ENCODE assay signal across 8 cellular contexts in the genomic region with DNA sequence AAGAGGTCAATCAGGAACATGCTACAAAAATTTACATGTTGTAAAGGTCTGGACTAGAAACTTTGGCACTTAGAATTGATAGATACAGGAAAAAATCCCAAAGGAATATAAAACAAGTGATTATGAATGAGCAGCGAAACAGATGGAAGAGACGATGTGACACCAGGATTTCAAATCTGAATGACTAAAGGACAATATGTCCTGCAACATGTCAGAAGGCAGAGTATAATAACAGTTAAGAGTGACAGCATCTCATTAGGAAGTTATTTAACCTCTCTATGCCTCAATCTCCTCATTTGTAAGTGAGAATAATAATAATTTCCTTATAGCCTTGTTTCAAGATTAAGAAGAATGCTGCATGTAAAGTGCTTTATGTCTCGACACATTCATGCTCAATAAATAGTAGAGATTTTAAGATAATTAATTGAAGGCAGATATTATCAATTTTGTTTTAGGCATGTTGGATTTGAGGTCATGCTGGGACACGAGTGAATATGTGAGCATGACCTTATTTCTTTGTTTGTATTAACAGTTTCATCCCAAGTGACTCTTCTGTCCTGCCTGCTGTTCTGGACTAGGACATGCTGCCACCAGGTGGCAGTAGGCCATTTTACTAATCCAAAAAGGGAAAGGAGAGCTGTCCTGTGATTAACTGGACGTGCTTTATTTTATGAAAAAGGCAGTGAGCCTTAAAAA. TPM values are rescaled to one million over a fixed set of nuclear protein-coding genes. Genes with fewer than 3 reads are reported as not detected.
DNase-seq lines count a peak whose midpoint lies in the region; ATAC-seq and TF ChIP-seq lines count a peak whose summit lies in the region.

No MANE protein-coding gene starts in this region.

- H3K9ac ChIP-seq in Loucy (ENCODE audit: low read depth, low read length, poor library complexity, severe bottlenecking) = no peak overlapping the region
- H3K9ac ChIP-seq in SK-N-SH = no peak overlapping the region

- H3K4me2 ChIP-seq in Loucy (ENCODE audit: low read depth, low read length, poor library complexity, severe bottlenecking) = no peak overlapping the region
- H3K4me2 ChIP-seq in SK-N-SH = no peak overlapping the region

- H3K9me3 ChIP-seq in Loucy (ENCODE audit: insufficient read depth, low read depth, low read length) (no peaks in the 10 kb centered on the region), SK-N-SH (no peaks in the 10 kb centered on the region), sigmoid colon (no peaks in the 10 kb centered on the region)

- H3K4me3 ChIP-seq in Loucy (ENCODE audit: low read length, poor library complexity, severe bottlenecking) = no peak overlapping the region
- H3K4me3 ChIP-seq in SK-N-SH (ENCODE audit: low read depth in 2 of 2, low read length in 1 of 2) = no peak overlapping the region
- no peak overlapping the region for H3K4me3 ChIP-seq in sigmoid colon

- TF ChIP-seq POLR2A in sigmoid colon (IDR thresholded peaks at IDR 0.05) = no peak

- no peak overlapping the region for H3K27ac ChIP-seq in SK-N-SH (ENCODE audit: low read depth in 2 of 2, low read length in 1 of 2)
- no peak overlapping the region for H3K27ac ChIP-seq in sigmoid colon

- H2AFZ ChIP-seq in Loucy (ENCODE audit: low read length) = peak overlapping the region; percentile 25; the same call in 1 of the 2 replicates
- H2AFZ ChIP-seq in SK-N-SH (ENCODE audit: low read depth) = no peak overlapping the region

- TF ChIP-seq CTCF in Loucy (conservative IDR thresholded peaks at IDR 0.05; ENCODE audit: low read length) = peak; percentile 81
- TF ChIP-seq CTCF in SK-N-SH (IDR thresholded peaks at IDR 0.05) = peak; percentile 90
- TF ChIP-seq CTCF in sigmoid colon (IDR thresholded peaks at IDR 0.05) = peak in 3 of 4 experiments; percentile 56 to 73 (median 65)

- CTCF ChIA-PET in SK-N-SH (lab: Yijun Ruan, JAX) = interaction anchor here (0.6 to 3.4 kb wide), 20 partner anchors 8 to 1433 kb away, joined by 3 to 15 read pairs (median 4); a partner anchor contains a TSS

- 50% methylated on average over 5 of the region's 5 CpGs for whole genome bisulfite sequencing in SK-N-SH (ENCODE audit: low lambda C conversion rate)
- WGBS in sigmoid colon, 2 donors = 56 to 59% methylated on average over 5 of the region's 5 CpGs

- no peaks in the 10 kb centered on the region for H3F3A ChIP-seq in Loucy (ENCODE audit: low read depth)
- H3F3A ChIP-seq in SK-N-SH (replicated peaks; ENCODE audit: insufficient read depth) = no peaks in the 10 kb centered on the region

- POLR2A ChIA-PET in SK-N-SH (lab: Yijun Ruan, JAX) = no interaction called here

- no peaks in the 10 kb centered on the region for H3K4me1 ChIP-seq in Loucy (ENCODE audit: insufficient read depth, low read length, poor library complexity, severe bottlenecking)
- H3K4me1 ChIP-seq in SK-N-SH (ENCODE audit: control insufficient read depth in 1 of 2, insufficient read depth in 2 of 2, low read depth in 1 of 2, low read length in 1 of 2) = peaks cover 0 to 3% of the 10 kb centered on the region in 2 experiments; a peak in 1 of 4 replicates
- peaks cover 0 to 15% (median 6%) of the 10 kb centered on the region in 4 donors for H3K4me1 ChIP-seq in sigmoid colon

- peak; percentile 77 for TF ChIP-seq RAD21 in SK-N-SH (IDR thresholded peaks at IDR 0.05; ENCODE audit: low read length)

- H3K36me3 ChIP-seq in Loucy (ENCODE audit: insufficient read depth, low read length) (no peaks in the 10 kb centered on the region), SK-N-SH (replicated peaks in 1 of 2; ENCODE audit: control insufficient read depth in 1 of 2, insufficient read depth in 2 of 2, low read length in 1 of 2) (no peaks in the 10 kb centered on the region), sigmoid colon (no peaks in the 10 kb centered on the region)

- H4K20me1 ChIP-seq in Loucy (ENCODE audit: insufficient read depth, low read length, poor library complexity, severe bottlenecking) (no peaks in the 10 kb centered on the region), SK-N-SH (ENCODE audit: insufficient read depth) (no peaks in the 10 kb centered on the region)

- H3K79me2 ChIP-seq in Loucy (ENCODE audit: insufficient read depth, low read length) (no peaks in the 10 kb centered on the region), SK-N-SH (ENCODE audit: insufficient read depth) (no peaks in the 10 kb centered on the region)

- intact Hi-C loops in sigmoid colon (cut with DNase I) = loop anchor here (2.0 kb wide), 1 partner anchor 90 kb away; a partner anchor contains a TSS

- H3K9me2 ChIP-seq in Loucy (replicated peaks; ENCODE audit: low read depth, low read length) (no peaks in the 10 kb centered on the region), SK-N-SH (no peaks in the 10 kb centered on the region)

- TF ChIP-seq EP300 in SK-N-SH (IDR thresholded peaks at IDR 0.05; ENCODE audit: borderline replicate concordance in 1 of 2, low read depth in 1 of 2, low read length in 1 of 2) (no peak), sigmoid colon (IDR thresholded peaks at IDR 0.05) (no peak)

- peak; percentile 42 for ATAC-seq in GM21576 (IDR thresholded peaks at IDR 0.05; ENCODE audit: unreplicated experiment)
- no peak for ATAC-seq in HG03342 (IDR thresholded peaks at IDR 0.05; ENCODE audit: unreplicated experiment)

- DNase-seq in Daoy (ENCODE audit: low read depth) (peak; percentile 64), SK-N-SH (peak; percentile 40), anterior cingulate cortex (lab: John Stamatoyannopoulos, UW) (peak in 47 of 58 donors; percentile 1 to 78 (median 40)), hepatic stellate cell (ENCODE audit: low spot score) (peak; percentile 9), sigmoid colon (peak; percentile 70)

- H3K27me3 ChIP-seq in Loucy (ENCODE audit: insufficient read depth, low read length, poor library complexity, severe bottlenecking) (no peaks in the 10 kb centered on the region), SK-N-SH (ENCODE audit: insufficient read depth) (no peaks in the 10 kb centered on the region), sigmoid colon (no peaks in the 10 kb centered on the region)

TF ChIP-seq in SK-N-SH, 30 proteins besides CTCF, POLR2A, EP300 and RAD21:
- TF ChIP-seq MXI1 (IDR thresholded peaks at IDR 0.05; ENCODE audit: low read depth, low read length) = no peak; the same call in 1 of the 2 replicates
- no peak for TF ChIP-seq TEAD4 (IDR thresholded peaks at IDR 0.05; ENCODE audit: borderline replicate concordance, insufficient read depth)
- 0 out of 2 replicates have a peak, but pooled peaks have one; percentile 21 for TF ChIP-seq RCOR1 (IDR thresholded peaks at IDR 0.05; ENCODE audit: low read length)
- no peak for TF ChIP-seq FOXJ3 (CRISPR knock-in tag; IDR thresholded peaks at IDR 0.05)
- TF ChIP-seq SMC3 (IDR thresholded peaks at IDR 0.05; ENCODE audit: low read depth, low read length) = peak; percentile 78
- TF ChIP-seq TAF1 (IDR thresholded peaks at IDR 0.05; ENCODE audit: borderline replicate concordance, low read depth, low read length) = no peak
- TF ChIP-seq POLR2AphosphoS5 (IDR thresholded peaks at IDR 0.05; ENCODE audit: low read depth, low read length) = no peak

RNA-seq across cellular contexts. Expression of a gene that starts 50.1 kb away (rescaled TPM):
- 0.21 and 0.57 TPM in 2 replicates for total RNA-seq in Daoy (2014; rRNA removed; shearing (Covaris generic))
- polyA plus RNA-seq in SK-N-SH (2012; rRNA removed) (under 0.01 and 0.02 TPM in 2 replicates), sigmoid colon (1 to 10 TPM; 3.2 to 6.5 (median 3.6) TPM)
- polyA plus RNA-seq in SK-N-SH (2012; cell fraction: cytosol; rRNA removed) = under 0.01 and 0.01 TPM in 2 replicates
- under 0.01 and 0.01 TPM in 2 replicates for polyA plus RNA-seq in SK-N-SH (2012; cell fraction: nucleus; rRNA removed)
- under 1 TPM; 0.16 to 0.71 (median 0.41) TPM for total RNA-seq in sigmoid colon

Comparison
In these comparisons a context has a peak if more than half of its experiments do, and no peak if none do; other contexts are left out.
1. DNase-seq: peak in every context shown above with its lines; median percentile 70 in sigmoid colon; 64 in Daoy; 40 in SK-N-SH; 40 in anterior cingulate cortex; 9 in hepatic stellate cell.